Comparison of ENCODE assay signal across 8 cellular contexts in genomic region chr6:158654498-158654897, GRCh38. TPM values are rescaled to one million over a fixed set of nuclear protein-coding genes. Genes with fewer than 3 reads are reported as not detected.
DNase-seq lines count a peak whose midpoint lies in the region; ATAC-seq and TF ChIP-seq lines count a peak whose summit lies in the region.

No MANE protein-coding gene starts in this region.

- H3K4me2 ChIP-seq in MM.1S (ENCODE audit: low read depth, low read length) = peak overlapping the region; percentile 67

- H3K4me1 ChIP-seq in MM.1S (ENCODE audit: low read length) (peaks cover 18% of the 10 kb centered on the region), right cardiac atrium (ENCODE audit: control insufficient read depth, insufficient read depth, low read length) (peaks cover 4% of the 10 kb centered on the region)

- peaks cover 16% of the 10 kb centered on the region for H3F3A ChIP-seq in MM.1S (ENCODE audit: insufficient read depth, low read length)

- DNase-seq in AG08396 (ENCODE audit: low spot score) (peak; percentile 84), MM.1S (no peak), right cardiac atrium (peak; percentile 84 to 90 (median 84)), skeletal muscle cell (ENCODE audit: low read depth) (peak; percentile 58), OCI-M2 (lab: John Stamatoyannopoulos, UW; ENCODE audit: unreplicated experiment) (no peak)
- no peak for DNase-seq in activated CD4-positive, alpha-beta T cell treated with anti-CD3 and anti-CD28 coated beads for 48 hours

- 41 to 69% (median 41%) methylated on average over 6 of the region's 6 CpGs for WGBS in adipose tissue, 3 donors
- 25% methylated on average over 6 of the region's 6 CpGs for WGBS in right cardiac atrium

- no peak overlapping the region for H3K27ac ChIP-seq in MM.1S (ENCODE audit: low read length)
- peak overlapping the region; percentile 12 for H3K27ac ChIP-seq in adipose tissue (ENCODE audit: low read depth, low read length)
- peak overlapping the region; percentile 80 for H3K27ac ChIP-seq in right cardiac atrium (ENCODE audit: low read length)

- intact Hi-C loops in right cardiac atrium (cut with DNase I) = no loop called here

- H3K27me3 ChIP-seq in MM.1S (replicated peaks; ENCODE audit: insufficient read depth, low read length) = peaks cover 7% of the 10 kb centered on the region; the same call in 1 of the 2 replicates
- no peaks in the 10 kb centered on the region for H3K27me3 ChIP-seq in right cardiac atrium (ENCODE audit: control insufficient read depth, insufficient read depth)

- TF ChIP-seq CTCF in MM.1S (IDR thresholded peaks at IDR 0.05; ENCODE audit: low read length) = no peak

- no peaks in the 10 kb centered on the region for H3K9me3 ChIP-seq in MM.1S (replicated peaks; ENCODE audit: insufficient read depth, low read length)
- H3K9me3 ChIP-seq in right cardiac atrium (ENCODE audit: control insufficient read depth, low read length) = no peaks in the 10 kb centered on the region

- H2AFZ ChIP-seq in MM.1S (ENCODE audit: low read length) = no peak overlapping the region

- no peak overlapping the region for H3K9ac ChIP-seq in MM.1S (ENCODE audit: low read length)

- H3K36me3 ChIP-seq in MM.1S (replicated peaks; ENCODE audit: insufficient read depth, low read length) = no peaks in the 10 kb centered on the region

- ATAC-seq in right cardiac atrium = peak; percentile 93 to 95
- no peak for ATAC-seq in GM21526 (IDR thresholded peaks at IDR 0.05; ENCODE audit: low FRiP score, unreplicated experiment)

- no peaks in the 10 kb centered on the region for H4K20me1 ChIP-seq in MM.1S (ENCODE audit: insufficient read depth, low read length)

- H3K9me2 ChIP-seq in MM.1S (replicated peaks; ENCODE audit: insufficient read depth, low read length) = no peaks in the 10 kb centered on the region

- no peaks in the 10 kb centered on the region for H3K79me2 ChIP-seq in MM.1S (ENCODE audit: low read length)

- H3K4me3 ChIP-seq in MM.1S (ENCODE audit: low read length) (no peak overlapping the region), right cardiac atrium (ENCODE audit: low read length) (no peak overlapping the region), skeletal muscle cell (ENCODE audit: low read depth, low read length) (no peak overlapping the region)

RNA-seq across cellular contexts. Expression of gene SYTL3, which starts 4.6 kb away (rescaled TPM):
- polyA plus RNA-seq in adipose tissue = 1 to 10 TPM; 1.1 to 3.9 (median 3.7) TPM
- total RNA-seq in right cardiac atrium = 10 to 100 TPM in 2 of 4 donors, 1 to 10 TPM in 2; 5.1 to 10.4 (median 10.0) TPM
- 5.0 TPM for polyA plus RNA-seq in right cardiac atrium

RNA-seq across cellular contexts. Expression of gene DYNLT1, which starts 10.0 kb away (rescaled TPM):
- polyA plus RNA-seq in adipose tissue = 100 to 1,000 TPM in 2 of 3 donors, 10 to 100 TPM in 1; 66.3 to 155 (median 120) TPM
- total RNA-seq in right cardiac atrium = 100 to 1,000 TPM in 3 of 4 donors, 10 to 100 TPM in 1; 97.7 to 115 (median 105) TPM
- 148 TPM for polyA plus RNA-seq in right cardiac atrium

Comparison
In these comparisons a context has a peak if more than half of its experiments do, and no peak if none do; other contexts are left out.
1. DNase-seq: peak in AG08396 (single experiment), right cardiac atrium (3 of 3) and skeletal muscle cell (single experiment); none in MM.1S (single experiment), activated CD4-positive, alpha-beta T cell treated with anti-CD3 and anti-CD28 coated beads for 48 hours (single experiment) and OCI-M2 (single experiment).